24 cellular contexts compared by ENCODE assay signal in the genomic region with DNA sequence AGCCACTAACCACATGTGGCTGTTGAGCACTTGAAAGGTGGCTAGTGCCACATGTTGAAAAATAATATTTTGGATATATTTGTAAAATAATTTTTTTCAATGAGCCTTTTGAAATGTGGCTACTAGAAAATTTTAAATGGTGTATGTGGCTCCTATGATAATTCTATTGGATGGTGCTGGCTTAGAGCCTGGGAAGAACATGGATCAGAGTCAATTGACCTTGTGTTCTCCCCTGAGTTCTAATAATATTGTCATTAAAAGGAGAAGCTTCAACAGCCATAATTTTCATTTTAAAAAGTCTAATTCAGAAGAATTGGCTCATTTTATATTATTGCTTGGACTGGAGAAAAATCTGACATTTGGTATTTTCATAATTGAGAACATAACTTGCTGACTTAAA.
"Had no signal": no experiment of that assay in that cellular context is flagged by ENCODE, and none has a peak within 500 bp of the region (broad histone marks: within the 10 kb centered on the region; RNA-seq: fewer than 3 reads in every experiment).

No MANE protein-coding gene starts in this region.

- H3K27ac Mint-ChIP-seq: activated CD8-positive, alpha-beta T cell treated with anti-CD3 and anti-CD28 coated beads for 36 hours; activated naive CD4-positive, alpha-beta T cell treated with anti-CD3 and anti-CD28 coated beads, Interleukin-2, amount 10 ng/mL, durations not matched to agents 7 days and 5 days; activated T-cell treated with anti-CD3 and anti-CD28 coated beads, Interleukin-2, amount 50 U/mL, for 72 hours; activated T-helper 2 cell treated with anti-CD3 and anti-CD28 coated beads, Interferon-gamma antibody, Interleukin-2, Interleukin-4, amounts not matched to agents 10 μg/mL and 5 μg/mL and 100 μg/mL, durations not matched to agents 14 hours and 24 hours and 36 hours; T-helper 2 cell treated with Interferon-gamma antibody and Interleukin-4, amounts not matched to agents 5 μg/mL and 100 μg/mL, for 36 hours had no signal

- H3K4me3 Mint-ChIP-seq: activated CD8-positive, alpha-beta T cell treated with anti-CD3 and anti-CD28 coated beads for 36 hours; activated naive CD4-positive, alpha-beta T cell treated with anti-CD3 and anti-CD28 coated beads, Interleukin-2, amount 10 ng/mL, durations not matched to agents 7 days and 5 days; activated naive CD8-positive, alpha-beta T cell treated with anti-CD3 and anti-CD28 coated beads, Interleukin-2, amount 10 ng/mL, durations not matched to agents 7 days and 5 days; activated T-cell treated with anti-CD3 and anti-CD28 coated beads, Interleukin-2, amount 50 U/mL, for 72 hours; T-helper 2 cell treated with Interferon-gamma antibody and Interleukin-4, amounts not matched to agents 5 μg/mL and 100 μg/mL, for 36 hours had no signal

- ATAC-seq: activated CD4-positive, CD25-positive, alpha-beta regulatory T cell treated with anti-CD3 and anti-CD28 coated beads, Interleukin-2, amount 50 U/mL, for 24 hours; activated CD8-positive, alpha-beta T cell treated with anti-CD3 and anti-CD28 coated beads for 36 hours; activated T-cell treated with anti-CD3 and anti-CD28 coated beads, Interleukin-2, amount 50 U/mL, for 72 hours; body of pancreas; PC-3 had no signal

- H3K4me3 ChIP-seq: body of pancreas, SJSA1 had no signal

- H3K36me3 ChIP-seq: WERI-Rb-1 had no signal

- H3K27me3 ChIP-seq: body of pancreas, SJSA1 had no signal

- DNase-seq: activated CD4-positive, alpha-beta T cell treated with anti-CD3 and anti-CD28 coated beads for 4 hours; activated CD8-positive, alpha-beta memory T cell treated with anti-CD3 and anti-CD28 coated beads, Interleukin-2, amount 50 U/mL, for 4 hours; activated CD8-positive, alpha-beta T cell treated with anti-CD3 and anti-CD28 coated beads for 36 hours; activated gamma-delta T cell treated with Interleukin-2 at 50 U/mL for 16 hours; activated naive CD4-positive, alpha-beta T cell treated with anti-CD3 and anti-CD28 coated beads, Interleukin-2, amount 10 ng/mL, durations not matched to agents 7 days and 5 days; activated naive CD8-positive, alpha-beta T cell treated with anti-CD3 and anti-CD28 coated beads, Interleukin-2, amount 10 ng/mL, durations not matched to agents 7 days and 5 days; activated T-cell treated with anti-CD3 and anti-CD28 coated beads, Interleukin-2, amount 50 U/mL, for 72 hours; aorta; body of pancreas; Kasumi-1; KBM-7; NCI-H1105 treated with DMSO at 0.1 percent for 48 hours; NCI-H1436 treated with DMSO at 0.1 percent for 48 hours; NCI-H187; NCI-H2081; NCI-H510A treated with DMSO at 0.1 percent for 48 hours; SHP77; SW 1271; WERI-Rb-1 had no signal

- H3K27ac ChIP-seq: SJSA1, WERI-Rb-1 had no signal

- H3K9me3 ChIP-seq: body of pancreas, SJSA1 had no signal

- H3K27me3 Mint-ChIP-seq: activated CD8-positive, alpha-beta T cell treated with anti-CD3 and anti-CD28 coated beads for 36 hours; activated naive CD4-positive, alpha-beta T cell treated with anti-CD3 and anti-CD28 coated beads, Interleukin-2, amount 10 ng/mL, durations not matched to agents 7 days and 5 days; activated naive CD8-positive, alpha-beta T cell treated with anti-CD3 and anti-CD28 coated beads, Interleukin-2, amount 10 ng/mL, durations not matched to agents 7 days and 5 days had no signal
